In genomic region chr1:248618878-248619277, GRCh38 we compare ENCODE assay signal across 9 cellular contexts. TPM values are rescaled to one million over a fixed set of nuclear protein-coding genes. Genes with fewer than 3 reads are reported as not detected.
DNase-seq lines count a peak whose midpoint lies in the region; ATAC-seq and TF ChIP-seq lines count a peak whose summit lies in the region.
"Had no signal": no experiment of that assay in that cellular context is flagged by ENCODE, and none has a peak within 500 bp of the region (broad histone marks: within the 10 kb centered on the region; RNA-seq: fewer than 3 reads in every experiment).

No MANE protein-coding gene starts in this region.

- H3K27me3 Mint-ChIP-seq in activated T-cell treated with anti-CD3 and anti-CD28 coated beads, Interleukin-2, amount 50 U/mL, for 24 hours: no peaks in the 10 kb centered on the region
- H3K27me3 Mint-ChIP-seq: stimulated activated naive CD8-positive, alpha-beta T cell treated with anti-CD3 and anti-CD28 coated beads, Interleukin-15, Interleukin-2, amounts not matched to agents 100 ng/mL and 50 ng/mL, for 24 hours had no signal

- H3K4me1 ChIP-seq in right atrium auricular region: no peaks in the 10 kb centered on the region

- H3K9me3 Mint-ChIP-seq in activated T-cell treated with anti-CD3 and anti-CD28 coated beads, Interleukin-2, amount 50 U/mL, for 24 hours: no peaks in the 10 kb centered on the region
- H3K9me3 Mint-ChIP-seq: stimulated activated naive CD8-positive, alpha-beta T cell treated with anti-CD3 and anti-CD28 coated beads, Interleukin-15, Interleukin-2, amounts not matched to agents 100 ng/mL and 50 ng/mL, for 24 hours had no signal

- no peaks in the 10 kb centered on the region for H3K36me3 Mint-ChIP-seq in activated T-cell treated with anti-CD3 and anti-CD28 coated beads, Interleukin-2, amount 50 U/mL, for 24 hours (ENCODE audit: low read depth)

- peak; percentile 32 to 49 for DNase-seq in activated CD4-positive, alpha-beta T cell treated with anti-CD3 and anti-CD28 coated beads for 24 hours (ENCODE audit: low read depth in 2 of 2)
- DNase-seq in activated CD4-positive, alpha-beta T cell treated with anti-CD3 and anti-CD28 coated beads for 1 hour: no peak
- DNase-seq in NCI-H526 treated with DMSO at 0.1 percent for 48 hours (lab: John Stamatoyannopoulos, UW): peak; percentile 1
- DNase-seq in activated T-cell treated with anti-CD3 and anti-CD28 coated beads, Interleukin-2, amount 50 U/mL, for 24 hours: peak; percentile 56
- no peak for DNase-seq in right atrium auricular region (ENCODE audit: low spot score)
- peak; percentile 51 to 65 for DNase-seq in stimulated activated CD4-positive, alpha-beta T cell treated with anti-CD3 and anti-CD28 coated beads, Interleukin-2, amount 100 ng/mL, for 48 hours
- no peak for DNase-seq in KBM-7

- peaks cover 8% of the 10 kb centered on the region for H3K4me1 Mint-ChIP-seq in activated T-cell treated with anti-CD3 and anti-CD28 coated beads, Interleukin-2, amount 50 U/mL, for 24 hours (ENCODE audit: low read depth)

- no peak overlapping the region for H3K27ac ChIP-seq in right atrium auricular region

- no peak overlapping the region for H3K27ac Mint-ChIP-seq in activated T-cell treated with anti-CD3 and anti-CD28 coated beads, Interleukin-2, amount 50 U/mL, for 24 hours
- H3K27ac Mint-ChIP-seq: stimulated activated naive CD8-positive, alpha-beta T cell treated with anti-CD3 and anti-CD28 coated beads, Interleukin-15, Interleukin-2, amounts not matched to agents 100 ng/mL and 50 ng/mL, for 24 hours had no signal

- no peak overlapping the region for H3K4me3 ChIP-seq in right atrium auricular region

- no peak overlapping the region for H3K4me3 Mint-ChIP-seq in activated T-cell treated with anti-CD3 and anti-CD28 coated beads, Interleukin-2, amount 50 U/mL, for 24 hours
- H3K4me3 Mint-ChIP-seq: stimulated activated naive CD8-positive, alpha-beta T cell treated with anti-CD3 and anti-CD28 coated beads, Interleukin-15, Interleukin-2, amounts not matched to agents 100 ng/mL and 50 ng/mL, for 24 hours had no signal

- ATAC-seq in GM21723 (IDR thresholded peaks at IDR 0.05; ENCODE audit: unreplicated experiment): no peak

- TF ChIP-seq CTCF in right atrium auricular region (IDR thresholded peaks at IDR 0.05): peak; percentile 29 to 68

- H3K27me3 ChIP-seq in right atrium auricular region: no peaks in the 10 kb centered on the region

- in situ Hi-C loops in KBM-7 (cut with MboI; ENCODE audit: low pct_unique_long_range_greater_than_20kb, low sequenced_read_pairs): no loop called here

- no peaks in the 10 kb centered on the region for H3K9me3 ChIP-seq in right atrium auricular region

- no peaks in the 10 kb centered on the region for H3K36me3 ChIP-seq in right atrium auricular region

RNA-seq across cellular contexts. Expression of gene OR2T11, which starts 16.0 kb away (rescaled TPM):
- not detected for total RNA-seq in right atrium auricular region

RNA-seq across cellular contexts. Expression of gene OR2T10, which starts 21.4 kb away (rescaled TPM):
- total RNA-seq in right atrium auricular region: not detected

RNA-seq across cellular contexts. Expression of gene OR2T35, which starts 26.2 kb away (rescaled TPM):
- not detected for total RNA-seq in right atrium auricular region

RNA-seq across cellular contexts. Expression of gene OR2T27, which starts 36.5 kb away (rescaled TPM):
- total RNA-seq in right atrium auricular region: not detected

RNA-seq across cellular contexts. Expression of gene OR2T34, which starts 44.3 kb away (rescaled TPM):
- not detected for total RNA-seq in right atrium auricular region

Comparison
In these comparisons a context has a peak if more than half of its experiments do, and no peak if none do; other contexts are left out.
1. DNase-seq: peak in activated CD4-positive, alpha-beta T cell treated with anti-CD3 and anti-CD28 coated beads for 24 hours (2 of 2), NCI-H526 treated with DMSO at 0.1 percent for 48 hours (single experiment), activated T-cell treated with anti-CD3 and anti-CD28 coated beads, Interleukin-2, amount 50 U/mL, for 24 hours (single experiment) and stimulated activated CD4-positive, alpha-beta T cell treated with anti-CD3 and anti-CD28 coated beads, Interleukin-2, amount 100 ng/mL, for 48 hours (2 of 2); none in activated CD4-positive, alpha-beta T cell treated with anti-CD3 and anti-CD28 coated beads for 1 hour (single experiment), right atrium auricular region (single experiment) and KBM-7 (single experiment).